ENCODE assay signal across 37 cellular contexts in the genomic region with DNA sequence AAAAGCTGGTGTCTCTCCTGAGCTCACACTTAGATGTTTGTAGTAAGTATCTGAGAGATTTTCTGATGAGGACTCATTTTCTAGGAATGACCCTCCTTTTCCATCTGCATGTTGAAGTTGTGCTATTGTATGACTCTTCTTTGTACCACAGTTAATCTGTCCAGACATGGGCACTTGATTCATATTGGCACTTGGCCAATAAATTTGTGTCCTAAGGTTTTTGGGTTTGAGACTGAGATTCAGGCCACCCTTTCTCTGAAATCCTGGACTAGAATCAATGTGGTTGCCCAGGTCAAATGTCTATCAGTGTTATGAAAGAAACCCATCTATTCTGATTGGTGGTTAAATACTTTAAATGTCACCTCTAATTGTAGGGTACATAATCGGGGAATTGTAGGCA.
"Had no signal": no experiment of that assay in that cellular context is flagged by ENCODE, and none has a peak within 500 bp of the region (broad histone marks: within the 10 kb centered on the region; RNA-seq: fewer than 3 reads in every experiment).

No MANE protein-coding gene starts in this region.

- H3K27me3 ChIP-seq: adrenal gland, ascending aorta, body of pancreas, brain microvascular endothelial cell, cardiac muscle cell had no signal

- H3K4me1 ChIP-seq: adrenal gland, ascending aorta, body of pancreas, breast epithelium had no signal

- H3K4me1 Mint-ChIP-seq: activated naive CD4-positive, alpha-beta T cell treated with anti-CD3 and anti-CD28 coated beads, Interleukin-2, amount 10 ng/mL, durations not matched to agents 7 days and 5 days; activated naive CD4-positive, alpha-beta T cell treated with anti-CD3 and anti-CD28 coated beads, Interleukin-2, amount 50 U/mL, for 24 hours; activated naive CD8-positive, alpha-beta T cell treated with anti-CD3 and anti-CD28 coated beads for 36 hours; activated naive CD8-positive, alpha-beta T cell treated with anti-CD3 and anti-CD28 coated beads, Interleukin-2, amount 10 ng/mL, durations not matched to agents 7 days and 5 days; activated naive CD8-positive, alpha-beta T cell treated with anti-CD3 and anti-CD28 coated beads, Interleukin-2, amount 50 U/mL, for 24 hours; activated T-helper 17 cell treated with anti-CD3 and anti-CD28 coated beads, Interleukin-2, amount 50 U/mL, for 72 hours; brain had no signal

- H3K36me3 Mint-ChIP-seq: activated naive CD4-positive, alpha-beta T cell treated with anti-CD3 and anti-CD28 coated beads, Interleukin-2, amount 10 ng/mL, durations not matched to agents 7 days and 5 days; activated naive CD4-positive, alpha-beta T cell treated with anti-CD3 and anti-CD28 coated beads, Interleukin-2, amount 50 U/mL, for 24 hours; activated naive CD8-positive, alpha-beta T cell; activated naive CD8-positive, alpha-beta T cell treated with anti-CD3 and anti-CD28 coated beads for 36 hours; activated naive CD8-positive, alpha-beta T cell treated with anti-CD3 and anti-CD28 coated beads, Interleukin-2, amount 10 ng/mL, durations not matched to agents 7 days and 5 days; brain had no signal

- H3K4me3 ChIP-seq: adrenal gland, ascending aorta, body of pancreas, breast epithelium, cardiac muscle cell had no signal

- DNase-seq: activated effector memory CD4-positive, alpha-beta T cell treated with anti-CD3 and anti-CD28 coated beads, Interleukin-2, amount 50 U/mL, for 16 hours; activated effector memory CD4-positive, alpha-beta T cell treated with Interleukin-2 at 50 U/mL for 16 hours; activated gamma-delta T cell; activated gamma-delta T cell treated with Interleukin-2 at 50 U/mL for 16 hours; activated naive CD4-positive, alpha-beta T cell; activated naive CD4-positive, alpha-beta T cell treated with anti-CD3 and anti-CD28 coated beads for 36 hours; activated naive CD4-positive, alpha-beta T cell treated with anti-CD3 and anti-CD28 coated beads, Interleukin-2, amount 10 ng/mL, durations not matched to agents 7 days and 5 days; activated naive CD4-positive, alpha-beta T cell treated with anti-CD3 and anti-CD28 coated beads, Interleukin-2, amount 50 U/mL, for 16 hours; activated naive CD4-positive, alpha-beta T cell treated with Interleukin-2 at 50 U/mL for 16 hours; activated naive CD8-positive, alpha-beta T cell treated with anti-CD3 and anti-CD28 coated beads for 36 hours; activated naive CD8-positive, alpha-beta T cell treated with anti-CD3 and anti-CD28 coated beads, Interleukin-2, amount 10 ng/mL, durations not matched to agents 7 days and 5 days; activated naive CD8-positive, alpha-beta T cell treated with anti-CD3 and anti-CD28 coated beads, Interleukin-2, amount 50 U/mL, for 24 hours; activated T-cell treated with anti-CD3 and anti-CD28 coated beads, Interleukin-2, amount 50 U/mL, for 24 hours; activated T-cell treated with anti-CD3 and anti-CD28 coated beads, Interleukin-2, amount 50 U/mL, for 4 hours; activated T-cell treated with anti-CD3 and anti-CD28 coated beads, Interleukin-2, amount 50 U/mL, for 48 hours; activated T-cell treated with anti-CD3 and anti-CD28 coated beads, Interleukin-2, amount 50 U/mL, for 72 hours; adrenal gland; amniotic stem cell; amygdala; aorta; body of pancreas; brain microvascular endothelial cell; caudate nucleus; central memory CD4-positive, alpha-beta T cell; cerebellar nuclear complex had no signal

- H3K9me3 Mint-ChIP-seq: activated naive CD4-positive, alpha-beta T cell treated with anti-CD3 and anti-CD28 coated beads for 36 hours; activated naive CD4-positive, alpha-beta T cell treated with anti-CD3 and anti-CD28 coated beads, Interleukin-2, amount 10 ng/mL, durations not matched to agents 7 days and 5 days; activated naive CD8-positive, alpha-beta T cell treated with anti-CD3 and anti-CD28 coated beads for 36 hours; activated naive CD8-positive, alpha-beta T cell treated with anti-CD3 and anti-CD28 coated beads, Interleukin-2, amount 10 ng/mL, durations not matched to agents 7 days and 5 days; activated naive CD8-positive, alpha-beta T cell treated with anti-CD3 and anti-CD28 coated beads, Interleukin-2, amount 50 U/mL, for 24 hours; activated T-cell treated with anti-CD3 and anti-CD28 coated beads, Interleukin-2, amount 50 U/mL, for 24 hours; activated T-cell treated with anti-CD3 and anti-CD28 coated beads, Interleukin-2, amount 50 U/mL, for 4 hours; activated T-helper 1 cell treated with anti-CD3 and anti-CD28 coated beads, Interleukin-12 subunit alpha, Interleukin-12 subunit beta, Interleukin-2, Interleukin-4 antibody, amounts not matched to agents 30 ng/mL and 10 ng/mL and 1 ng/mL, durations not matched to agents 14 hours and 24 hours and 36 hours; activated T-helper 2 cell treated with anti-CD3 and anti-CD28 coated beads, Interferon-gamma antibody, Interleukin-2, Interleukin-4, amounts not matched to agents 10 μg/mL and 5 μg/mL and 100 μg/mL, durations not matched to agents 14 hours and 24 hours and 36 hours; central memory CD8-positive, alpha-beta T cell had no signal

- H3K27me3 Mint-ChIP-seq: activated naive CD4-positive, alpha-beta T cell treated with anti-CD3 and anti-CD28 coated beads, Interleukin-2, amount 10 ng/mL, durations not matched to agents 7 days and 5 days; activated naive CD4-positive, alpha-beta T cell treated with anti-CD3 and anti-CD28 coated beads, Interleukin-2, amount 50 U/mL, for 24 hours; activated naive CD8-positive, alpha-beta T cell; activated naive CD8-positive, alpha-beta T cell treated with anti-CD3 and anti-CD28 coated beads for 36 hours; activated naive CD8-positive, alpha-beta T cell treated with anti-CD3 and anti-CD28 coated beads, Interleukin-2, amount 10 ng/mL, durations not matched to agents 7 days and 5 days; activated naive CD8-positive, alpha-beta T cell treated with anti-CD3 and anti-CD28 coated beads, Interleukin-2, amount 50 U/mL, for 24 hours; activated T-helper 17 cell treated with anti-CD3 and anti-CD28 coated beads, Interleukin-2, amount 50 U/mL, for 72 hours; brain; central memory CD8-positive, alpha-beta T cell had no signal

- H3K27ac Mint-ChIP-seq: activated naive CD4-positive, alpha-beta T cell treated with anti-CD3 and anti-CD28 coated beads for 36 hours; activated naive CD4-positive, alpha-beta T cell treated with anti-CD3 and anti-CD28 coated beads, Interleukin-2, amount 10 ng/mL, durations not matched to agents 7 days and 5 days; activated naive CD4-positive, alpha-beta T cell treated with anti-CD3 and anti-CD28 coated beads, Interleukin-2, amount 50 U/mL, for 24 hours; activated naive CD4-positive, alpha-beta T cell treated with anti-CD3 and anti-CD28 coated beads, Interleukin-2, amount 50 U/mL, for 72 hours; activated naive CD8-positive, alpha-beta T cell; activated naive CD8-positive, alpha-beta T cell treated with anti-CD3 and anti-CD28 coated beads for 36 hours; activated naive CD8-positive, alpha-beta T cell treated with anti-CD3 and anti-CD28 coated beads, Interleukin-2, amount 10 ng/mL, durations not matched to agents 7 days and 5 days; activated naive CD8-positive, alpha-beta T cell treated with anti-CD3 and anti-CD28 coated beads, Interleukin-2, amount 50 U/mL, for 24 hours; activated T-cell treated with anti-CD3 and anti-CD28 coated beads, Interleukin-2, amount 50 U/mL, for 24 hours; activated T-cell treated with anti-CD3 and anti-CD28 coated beads, Interleukin-2, amount 50 U/mL, for 72 hours; activated T-helper 1 cell treated with anti-CD3 and anti-CD28 coated beads, Interleukin-12 subunit alpha, Interleukin-12 subunit beta, Interleukin-2, Interleukin-4 antibody, amounts not matched to agents 30 ng/mL and 10 ng/mL and 1 ng/mL, durations not matched to agents 14 hours and 24 hours and 36 hours; activated T-helper 17 cell treated with anti-CD3 and anti-CD28 coated beads, Interleukin-2, amount 50 U/mL, for 72 hours; activated T-helper 2 cell treated with anti-CD3 and anti-CD28 coated beads, Interferon-gamma antibody, Interleukin-2, Interleukin-4, amounts not matched to agents 10 μg/mL and 5 μg/mL and 100 μg/mL, durations not matched to agents 14 hours and 24 hours and 36 hours; brain had no signal

- H3K36me3 ChIP-seq: adrenal gland, ascending aorta, brain microvascular endothelial cell, breast epithelium, cardiac muscle cell had no signal

- H3K9me3 ChIP-seq: adrenal gland, ascending aorta, body of pancreas, breast epithelium had no signal

- FAIRE-seq: bronchial epithelial cell had no signal

- H3K27ac ChIP-seq: adrenal gland, ascending aorta, body of pancreas, brain microvascular endothelial cell, breast epithelium, cardiac muscle cell had no signal

- ATAC-seq: activated naive CD4-positive, alpha-beta T cell treated with anti-CD3 and anti-CD28 coated beads, Interleukin-2, amount 50 U/mL, for 72 hours; activated naive CD8-positive, alpha-beta T cell treated with anti-CD3 and anti-CD28 coated beads, Interleukin-2, amount 50 U/mL, for 24 hours; activated T-cell treated with anti-CD3 and anti-CD28 coated beads, Interleukin-2, amount 50 U/mL, for 4 hours; activated T-cell treated with anti-CD3 and anti-CD28 coated beads, Interleukin-2, amount 50 U/mL, for 72 hours; activated T-helper 17 cell treated with anti-CD3 and anti-CD28 coated beads, Interleukin-2, amount 50 U/mL, for 72 hours; body of pancreas had no signal

- H3K4me3 Mint-ChIP-seq: activated naive CD4-positive, alpha-beta T cell treated with anti-CD3 and anti-CD28 coated beads for 36 hours; activated naive CD4-positive, alpha-beta T cell treated with anti-CD3 and anti-CD28 coated beads, Interleukin-2, amount 10 ng/mL, durations not matched to agents 7 days and 5 days; activated naive CD4-positive, alpha-beta T cell treated with anti-CD3 and anti-CD28 coated beads, Interleukin-2, amount 50 U/mL, for 24 hours; activated naive CD8-positive, alpha-beta T cell; activated naive CD8-positive, alpha-beta T cell treated with anti-CD3 and anti-CD28 coated beads for 36 hours; activated naive CD8-positive, alpha-beta T cell treated with anti-CD3 and anti-CD28 coated beads, Interleukin-2, amount 10 ng/mL, durations not matched to agents 7 days and 5 days; activated naive CD8-positive, alpha-beta T cell treated with anti-CD3 and anti-CD28 coated beads, Interleukin-2, amount 50 U/mL, for 24 hours; activated T-cell treated with anti-CD3 and anti-CD28 coated beads, Interleukin-2, amount 50 U/mL, for 24 hours; activated T-cell treated with anti-CD3 and anti-CD28 coated beads, Interleukin-2, amount 50 U/mL, for 4 hours; activated T-cell treated with anti-CD3 and anti-CD28 coated beads, Interleukin-2, amount 50 U/mL, for 72 hours; activated T-helper 1 cell treated with anti-CD3 and anti-CD28 coated beads, Interleukin-12 subunit alpha, Interleukin-12 subunit beta, Interleukin-2, Interleukin-4 antibody, amounts not matched to agents 30 ng/mL and 10 ng/mL and 1 ng/mL, durations not matched to agents 14 hours and 24 hours and 36 hours; activated T-helper 17 cell treated with anti-CD3 and anti-CD28 coated beads, Interleukin-2, amount 50 U/mL, for 72 hours; brain; central memory CD8-positive, alpha-beta T cell had no signal
